ENCODE assay signal across 11 cellular contexts in genomic region chr17:19446577-19446976, GRCh38. TPM values are rescaled to one million over a fixed set of nuclear protein-coding genes. Genes with fewer than 3 reads are reported as not detected.
DNase-seq lines count a peak whose midpoint lies in the region; ATAC-seq, FAIRE-seq and TF ChIP-seq lines count a peak whose summit lies in the region.
"Not testable (repeated sequence)": the region's sequence is repeated elsewhere in the genome, so short reads cannot be mapped to it uniquely, and the experiment has no call there.
"Had no signal": no experiment of that assay in that cellular context is flagged by ENCODE, and none has a peak within 500 bp of the region (broad histone marks: within the 10 kb centered on the region; RNA-seq: fewer than 3 reads in every experiment).

No MANE protein-coding gene starts in this region.

- not testable (repeated sequence) for H3K9me2 ChIP-seq in HCT116 (ENCODE audit: insufficient read depth)

- H3K27me3 ChIP-seq in HCT116 (ENCODE audit: insufficient read depth, low read length); WERI-Rb-1 (ENCODE audit: insufficient read depth, low read depth, severe bottlenecking); bronchial epithelial cell (ENCODE audit: control insufficient read depth, insufficient read depth, low read length); gastroesophageal sphincter; mesenchymal stem cell (ENCODE audit: control insufficient read depth in 1 of 2, insufficient read depth in 1 of 2, low read length in 2 of 2); ovary; stomach smooth muscle (ENCODE audit: control insufficient read depth in 1 of 2, insufficient read depth in 2 of 2, low read length in 2 of 2); upper lobe of right lung: not testable (repeated sequence)

- not testable (repeated sequence) for H3K4me3 ChIP-seq in HCT116 (replicated peaks in 1 of 2; ENCODE audit: low read depth in 1 of 2, low read length in 2 of 2); WERI-Rb-1 (ENCODE audit: low read depth, low read length); gastroesophageal sphincter; mesenchymal stem cell (ENCODE audit: insufficient read depth in 1 of 2, low read depth in 1 of 2, low read length in 2 of 2); ovary; upper lobe of right lung
- H3K4me3 ChIP-seq in bronchial epithelial cell (ENCODE audit: low read depth, low read length) (peak overlapping the region; percentile 21), stomach smooth muscle (ENCODE audit: low read length in 2 of 2) (peak overlapping the region in 1 of 2 donors; percentile 8)

- 24 to 71% methylated on average over 2 to 10 of the region's 26 CpGs for WGBS in gastroesophageal sphincter (ENCODE audit: low coverage in 1 of 2), 2 donors
- 92% methylated on average over 18 of the region's 26 CpGs for WGBS in mesenchymal stem cell
- 72 to 85% (median 75%) methylated on average over 26 of the region's 26 CpGs for WGBS in ovary, 3 donors

- H3K9ac ChIP-seq in HCT116 (ENCODE audit: low read length), result not testable (repeated sequence)
- peak overlapping the region; percentile 77 for H3K9ac ChIP-seq in mesenchymal stem cell (ENCODE audit: low read length)
- peak overlapping the region; percentile 62 to 68 for H3K9ac ChIP-seq in stomach smooth muscle (ENCODE audit: low read length in 2 of 2)

- H3K9me3 ChIP-seq in HCT116 (ENCODE audit: control insufficient read depth in 1 of 2, insufficient read depth in 1 of 2, low read depth in 1 of 2, low read length in 2 of 2); gastroesophageal sphincter; ovary; stomach smooth muscle (ENCODE audit: control insufficient read depth in 2 of 2, low read length in 2 of 2); upper lobe of right lung: not testable (repeated sequence)
- H3K9me3 ChIP-seq in WERI-Rb-1 (ENCODE audit: severe bottlenecking), result peaks cover 24% of the 10 kb centered on the region
- H3K9me3 ChIP-seq in mesenchymal stem cell (ENCODE audit: control insufficient read depth, low read length), result peaks cover 10% of the 10 kb centered on the region

- H3K18ac ChIP-seq in mesenchymal stem cell (ENCODE audit: low read depth in 1 of 2, low read length in 2 of 2), result peak overlapping the region in 1 of 2 experiments; percentile 54

- H4K91ac ChIP-seq in mesenchymal stem cell (ENCODE audit: low read length), result peak overlapping the region; percentile 80

- CTCF ChIA-PET in HCT116 (lab: Charles Lee), result interaction anchor here (0.8 to 2.5 kb wide), 13 partner anchors 8 to 320 kb away, joined by 3 to 69 read pairs (median 5); partner anchors contain the start of genes B9D1 and MAPK7

- H3K79me1 ChIP-seq in mesenchymal stem cell (replicated peaks; ENCODE audit: low read length, poor library complexity, severe bottlenecking), result not testable (repeated sequence)

- H3K4me2 ChIP-seq in HCT116 (ENCODE audit: low read length), result 0 out of 2 replicates have a peak overlapping the region, but pooled peaks have one; percentile 26
- H3K4me2 ChIP-seq in mesenchymal stem cell (ENCODE audit: low read length, poor library complexity, severe bottlenecking), result not testable (repeated sequence)

- H3K36me3 ChIP-seq in HCT116 (ENCODE audit: control insufficient read depth in 1 of 2, insufficient read depth in 2 of 2, low read length in 2 of 2); WERI-Rb-1; bronchial epithelial cell (ENCODE audit: control insufficient read depth, insufficient read depth, low read length); gastroesophageal sphincter; mesenchymal stem cell (ENCODE audit: control insufficient read depth in 1 of 2, insufficient read depth in 2 of 2, low read depth in 1 of 2, low read length in 2 of 2); ovary; stomach smooth muscle (ENCODE audit: control insufficient read depth in 2 of 2, insufficient read depth in 2 of 2, low read length in 2 of 2); upper lobe of right lung: not testable (repeated sequence)

- POLR2A ChIA-PET in HCT116 (lab: Charles Lee), result interaction anchor here (1.0 kb wide), 1 partner anchor 84 kb away, joined by 3 read pairs; the partner anchor contains the start of gene B9D1

- TF ChIP-seq CTCF in HCT116 (IDR thresholded peaks at IDR 0.05 in 2 of 3, conservative IDR thresholded peaks at IDR 0.05 in 1 of 3; ENCODE audit: borderline replicate concordance in 1 of 3, insufficient read depth in 1 of 3, low read depth in 2 of 3, low read length in 2 of 3); WERI-Rb-1 (IDR thresholded peaks at IDR 0.05; ENCODE audit: low read depth, low read length); bronchial epithelial cell (IDR thresholded peaks at IDR 0.05; ENCODE audit: insufficient read depth, low read length, severe bottlenecking); gastroesophageal sphincter (IDR thresholded peaks at IDR 0.05); ovary (IDR thresholded peaks at IDR 0.05); upper lobe of right lung (IDR thresholded peaks at IDR 0.05): not testable (repeated sequence)

- ATAC-seq in HCT116, gastroesophageal sphincter, upper lobe of right lung: not testable (repeated sequence)

- not testable (repeated sequence) for H3K4me1 ChIP-seq in HCT116 (ENCODE audit: control insufficient read depth in 1 of 2, insufficient read depth in 2 of 2, low read length in 2 of 2); mesenchymal stem cell (ENCODE audit: control insufficient read depth, insufficient read depth, low read depth, low read length)
- peaks cover 20 to 35% (median 21%) of the 10 kb centered on the region in 3 donors for H3K4me1 ChIP-seq in gastroesophageal sphincter
- H3K4me1 ChIP-seq in ovary (ENCODE audit: insufficient read depth), result peaks cover 15% of the 10 kb centered on the region
- H3K4me1 ChIP-seq in stomach smooth muscle (ENCODE audit: control insufficient read depth, insufficient read depth, low read length), result peaks cover 32% of the 10 kb centered on the region
- H3K4me1 ChIP-seq in upper lobe of right lung, result peaks cover 25% of the 10 kb centered on the region

- TF ChIP-seq EP300 in gastroesophageal sphincter (IDR thresholded peaks at IDR 0.05); ovary (IDR thresholded peaks at IDR 0.05): not testable (repeated sequence)

- peak overlapping the region in 1 of 2 experiments; percentile 45 for H2BK12ac ChIP-seq in mesenchymal stem cell (ENCODE audit: low read length in 2 of 2)

- H2AK5ac ChIP-seq in mesenchymal stem cell (ENCODE audit: low read length, severe bottlenecking), result not testable (repeated sequence)

- not testable (repeated sequence) for DNase-seq in HCT116 (ENCODE audit: low read depth, low spot score); WERI-Rb-1; bronchial epithelial cell (ENCODE audit: low read depth); mesenchymal stem cell; upper lobe of right lung
- peak in 3 of 5 donors; percentile 48 to 52 (median 52) for DNase-seq in ovary

- peak overlapping the region in 1 of 2 experiments; percentile 89 for H3K4ac ChIP-seq in mesenchymal stem cell (ENCODE audit: low read depth in 1 of 2, low read length in 2 of 2)

- not testable (repeated sequence) for TF ChIP-seq RAD21 in HCT116 (IDR thresholded peaks at IDR 0.05; ENCODE audit: low read depth)

- peak overlapping the region; percentile 49 for H2BK120ac ChIP-seq in mesenchymal stem cell (ENCODE audit: low read depth, low read length)

- not testable (repeated sequence) for H3K14ac ChIP-seq in mesenchymal stem cell (ENCODE audit: low read length in 2 of 2)

- RAD21 ChIA-PET in HCT116 (lab: Charles Lee; ENCODE audit: low non-redundant PET in 1 of 2, low total read pairs in 2 of 2, uncharacterized antibody in 2 of 2, unreplicated experiment in 2 of 2), result interaction anchor here (1.0 to 1.6 kb wide), 4 partner anchors 69 to 84 kb away, joined by 4 to 12 read pairs (median 8); partner anchors contain the start of genes B9D1 (in 2 of the 2) and MAPK7 (in 2 of the 2)

- peak overlapping the region; percentile 99 for H2AFZ ChIP-seq in HCT116 (ENCODE audit: low read depth, low read length, poor library complexity, severe bottlenecking)
- not testable (repeated sequence) for H2AFZ ChIP-seq in mesenchymal stem cell (ENCODE audit: low read depth, low read length)

- H2BK5ac ChIP-seq in mesenchymal stem cell (ENCODE audit: low read depth, low read length, poor library complexity, severe bottlenecking), result not testable (repeated sequence)

- TF ChIP-seq POLR2A in HCT116 (IDR thresholded peaks at IDR 0.05; ENCODE audit: borderline replicate concordance, extremely low read depth, insufficient read depth, insufficient read length); gastroesophageal sphincter (IDR thresholded peaks at IDR 0.05); ovary (IDR thresholded peaks at IDR 0.05): not testable (repeated sequence)

- H4K20me1 ChIP-seq in HCT116 (ENCODE audit: insufficient read depth), result not testable (repeated sequence)

- H4K8ac ChIP-seq in mesenchymal stem cell (ENCODE audit: low read length), result not testable (repeated sequence)

- not testable (repeated sequence) for BruUV-seq in HCT116 (replicated peaks; lab: Mats Ljungman, UMichigan)

- H3K27ac ChIP-seq in HCT116 (ENCODE audit: low read depth, low read length); mesenchymal stem cell (ENCODE audit: low read length, poor library complexity, severe bottlenecking); ovary: not testable (repeated sequence)
- H3K27ac ChIP-seq in WERI-Rb-1, result peak overlapping the region; percentile 40
- peak overlapping the region; percentile 83 to 97 (median 88) for H3K27ac ChIP-seq in gastroesophageal sphincter
- peak overlapping the region; percentile 90 for H3K27ac ChIP-seq in stomach smooth muscle (ENCODE audit: low read length)
- peak overlapping the region; percentile 42 for H3K27ac ChIP-seq in upper lobe of right lung

- H3K23ac ChIP-seq in mesenchymal stem cell (ENCODE audit: low read length in 2 of 2), result not testable (repeated sequence)

- not testable (repeated sequence) for FAIRE-seq in bronchial epithelial cell (lab: Jason Lieb, UNC)

- H3K79me2 ChIP-seq in HCT116 (ENCODE audit: insufficient read depth, low read length), result not testable (repeated sequence)

- peak overlapping the region; percentile 90 for H2BK15ac ChIP-seq in mesenchymal stem cell (ENCODE audit: low read depth, poor library complexity, severe bottlenecking)

- intact Hi-C loops in HCT116 (cut with micrococcal nuclease), result loop anchor here (5.0 kb wide), 1 partner anchor 321 kb away; no protein-coding TSS in a partner anchor
- intact Hi-C loops in ovary (cut with DNase I), result loop anchor here (2.0 to 5.0 kb wide), 2 partner anchors 84 kb away; partner anchors contain the start of gene B9D1 (in 4 of the 4)
- intact Hi-C loops in upper lobe of right lung (cut with DNase I), result loop anchor here (5.0 kb wide), 1 partner anchor 79 kb away; no protein-coding TSS in a partner anchor

RNA-seq across cellular contexts. Expression of gene RNF112, which starts 35.5 kb away (rescaled TPM):
- total RNA-seq in HCT116 (2021; ENCODE audit: unreplicated experiment) (0.98 TPM), bronchial epithelial cell (0.26 and 0.64 TPM in 2 replicates), gastroesophageal sphincter (1 to 10 TPM; 1.4 to 7.6 (median 2.6) TPM), ovary (1 to 10 TPM in 5 of 7 donors, under 1 TPM in 2; 0.24 to 6.9 (median 2.1) TPM), upper lobe of right lung (1.6 TPM)
- 0.81 and 1.2 TPM in 2 replicates for polyA plus RNA-seq in HCT116 (2012)
- polyA plus RNA-seq in mesenchymal stem cell (2013, experiment 1 of 2), result 0.08 TPM
- polyA plus RNA-seq in mesenchymal stem cell (2013, experiment 2 of 2), result 0.08 TPM
- polyA plus RNA-seq in ovary, result 1 to 10 TPM; 1.4 to 1.6 TPM
- total RNA-seq: HT-29 had no signal

RNA-seq across cellular contexts. Expression of gene MFAP4, which starts 59.6 kb away (rescaled TPM):
- 0.52 TPM for total RNA-seq in HCT116 (2021; ENCODE audit: unreplicated experiment)
- 0.16 and 0.39 TPM in 2 replicates for polyA plus RNA-seq in HCT116 (2012)
- 0.26 TPM in 1 of 2 replicates, not detected in the other for total RNA-seq in bronchial epithelial cell
- 100 to 1,000 TPM in 3 of 4 donors, 10 to 100 TPM in 1; 89.3 to 282 (median 165) TPM for total RNA-seq in gastroesophageal sphincter
- polyA plus RNA-seq in mesenchymal stem cell (2013, experiment 1 of 2), result 238 TPM
- 237 TPM for polyA plus RNA-seq in mesenchymal stem cell (2013, experiment 2 of 2)
- 100 to 1,000 TPM in 5 of 7 donors, 10 to 100 TPM in 2; 46.5 to 285 (median 168) TPM for total RNA-seq in ovary
- polyA plus RNA-seq in ovary, result 100 to 1,000 TPM; 179 to 380 TPM
- 270 TPM for total RNA-seq in upper lobe of right lung
- total RNA-seq: activated CD4-positive, alpha-beta T cell treated with anti-CD3 and anti-CD28 coated beads, Interleukin-2, amount 10 ng/mL, durations not matched to agents 24 days and 14 days; HT-29; pulmonary artery endothelial cell had no signal

Comparison
In these comparisons a context has a peak if more than half of its experiments do, and no peak if none do; other contexts are left out.
1. RNA of gene MFAP4, which starts 59.6 kb away (total RNA-seq): 270 TPM in upper lobe of right lung (single experiment), 89.3 to 282 TPM in gastroesophageal sphincter and 46.5 to 285 TPM in ovary; 0.52 TPM in HCT116 (single experiment) and 0.26 TPM in bronchial epithelial cell; every median in the first group is over 10 times any median in the second.